Comparison of ENCODE assay signal across 8 cellular contexts in genomic region chr19:49546825-49547565, GRCh38. TPM values are rescaled to one million over a fixed set of nuclear protein-coding genes. Genes with fewer than 3 reads are reported as not detected.
DNase-seq lines count a peak whose midpoint lies in the region; ATAC-seq and TF ChIP-seq lines count a peak whose summit lies in the region.

No MANE protein-coding gene starts in this region.

- no peaks in the 10 kb centered on the region for H3K9me3 ChIP-seq in CD4-positive, CD25-positive, alpha-beta regulatory T cell (ENCODE audit: control insufficient read depth in 2 of 2, low read length in 2 of 2)
- no peaks in the 10 kb centered on the region for H3K9me3 ChIP-seq in HCT116 (ENCODE audit: control insufficient read depth in 1 of 2, insufficient read depth in 1 of 2, low read depth in 1 of 2, low read length in 2 of 2)
- H3K9me3 ChIP-seq in lower lobe of right lung = no peaks in the 10 kb centered on the region
- H3K9me3 ChIP-seq in stomach smooth muscle (ENCODE audit: control insufficient read depth in 2 of 2, low read length in 2 of 2) = no peaks in the 10 kb centered on the region

- H3K9me2 ChIP-seq in HCT116 (ENCODE audit: insufficient read depth) = no peaks in the 10 kb centered on the region

- peaks cover 5 to 50% (median 27%) of the 10 kb centered on the region in 4 donors for H3K4me1 Mint-ChIP-seq in CD4-positive, CD25-positive, alpha-beta regulatory T cell

- peak overlapping the region; percentile 65 for H3K4me3 ChIP-seq in CD4-positive, CD25-positive, alpha-beta regulatory T cell (ENCODE audit: low read depth, low read length)
- H3K4me3 ChIP-seq in HCT116 (replicated peaks in 1 of 2; ENCODE audit: low read depth in 1 of 2, low read length in 2 of 2) = peak overlapping the region; percentile 29 to 45
- H3K4me3 ChIP-seq in lower lobe of right lung = no peak overlapping the region
- H3K4me3 ChIP-seq in stomach smooth muscle (ENCODE audit: low read length in 2 of 2) = peak overlapping the region; percentile 21 to 52

- intact Hi-C loops in HCT116 (cut with micrococcal nuclease) (loop anchor here (1.0 to 5.0 kb wide), 3 partner anchors 44 to 320 kb away; no protein-coding TSS in a partner anchor), lower lobe of right lung (cut with DNase I) (no loop called here)

- TF ChIP-seq CTCF in HCT116 (IDR thresholded peaks at IDR 0.05 in 2 of 3, conservative IDR thresholded peaks at IDR 0.05 in 1 of 3; ENCODE audit: borderline replicate concordance in 1 of 3, insufficient read depth in 1 of 3, low read depth in 2 of 3, low read length in 2 of 3) (peak; percentile 70 to 94 (median 88)), lower lobe of right lung (IDR thresholded peaks at IDR 0.05) (peak; percentile 86)

- H3K79me2 ChIP-seq in HCT116 (ENCODE audit: insufficient read depth, low read length) = no peaks in the 10 kb centered on the region

- peak overlapping the region; percentile 49 for H3K9ac ChIP-seq in HCT116 (ENCODE audit: low read length)
- no peak overlapping the region for H3K9ac ChIP-seq in stomach smooth muscle (ENCODE audit: low read length in 2 of 2)

- H3K4me3 Mint-ChIP-seq in CD4-positive, CD25-positive, alpha-beta regulatory T cell = peak overlapping the region; percentile 5 to 86 (median 78)

- CTCF ChIA-PET in HCT116 (lab: Charles Lee) = interaction anchor here (0.6 to 4.8 kb wide), 27 partner anchors 10 to 348 kb away, joined by 3 to 47 read pairs (median 5); partner anchors contain the start of genes ALDH16A1, FLT3LG, RPS11 and RRAS

- RAD21 ChIA-PET in HCT116 (lab: Charles Lee; ENCODE audit: low non-redundant PET in 1 of 2, low total read pairs in 2 of 2, uncharacterized antibody in 2 of 2, unreplicated experiment in 2 of 2) = interaction anchor here (0.7 to 2.1 kb wide), 8 partner anchors 37 to 125 kb away, joined by 3 to 12 read pairs (median 6); no protein-coding TSS in a partner anchor

- no peaks in the 10 kb centered on the region for H3K36me3 ChIP-seq in CD4-positive, CD25-positive, alpha-beta regulatory T cell (ENCODE audit: control insufficient read depth, insufficient read depth, low read length)
- H3K36me3 ChIP-seq in HCT116 (ENCODE audit: control insufficient read depth in 1 of 2, insufficient read depth in 2 of 2, low read length in 2 of 2) (no peaks in the 10 kb centered on the region), lower lobe of right lung (peaks cover 8% of the 10 kb centered on the region), stomach smooth muscle (ENCODE audit: control insufficient read depth in 2 of 2, insufficient read depth in 2 of 2, low read length in 2 of 2) (no peaks in the 10 kb centered on the region)

- H3K36me3 Mint-ChIP-seq in CD4-positive, CD25-positive, alpha-beta regulatory T cell = peaks cover 3% of the 10 kb centered on the region

- peak; percentile 61 to 82 (median 77) for DNase-seq in CD4-positive, CD25-positive, alpha-beta regulatory T cell
- peak; percentile 85 for DNase-seq in HCT116 (ENCODE audit: low read depth, low spot score)
- DNase-seq in NCI-H460 (ENCODE audit: extremely low read depth, low read depth) = peak; percentile 83
- DNase-seq in activated CD4-positive, alpha-beta T cell treated with anti-CD3 and anti-CD28 coated beads for 24 hours (ENCODE audit: low read depth in 2 of 2) = peak; percentile 38 to 60
- peak; percentile 80 for DNase-seq in ecto neural progenitor cell (ENCODE audit: low spot score)
- no peak for DNase-seq in lower lobe of right lung

- no peaks in the 10 kb centered on the region for H4K20me1 ChIP-seq in HCT116 (ENCODE audit: insufficient read depth)

- H3K4me2 ChIP-seq in HCT116 (ENCODE audit: low read length) = peak overlapping the region; percentile 78

- H3K4me1 ChIP-seq in CD4-positive, CD25-positive, alpha-beta regulatory T cell (ENCODE audit: control insufficient read depth, insufficient read depth, low read length, poor library complexity, severe bottlenecking) = peaks cover 25% of the 10 kb centered on the region
- peaks cover 3 to 14% of the 10 kb centered on the region in 2 experiments; a peak in 3 of 4 replicates for H3K4me1 ChIP-seq in HCT116 (ENCODE audit: control insufficient read depth in 1 of 2, insufficient read depth in 2 of 2, low read length in 2 of 2)
- peaks cover 9% of the 10 kb centered on the region for H3K4me1 ChIP-seq in lower lobe of right lung
- peaks cover 3% of the 10 kb centered on the region for H3K4me1 ChIP-seq in stomach smooth muscle (ENCODE audit: control insufficient read depth, insufficient read depth, low read length)

- H3K9me3 Mint-ChIP-seq in CD4-positive, CD25-positive, alpha-beta regulatory T cell = no peaks in the 10 kb centered on the region

- TF ChIP-seq RAD21 in HCT116 (IDR thresholded peaks at IDR 0.05; ENCODE audit: low read depth) = peak; percentile 92

- H3K27ac ChIP-seq in CD4-positive, CD25-positive, alpha-beta regulatory T cell (ENCODE audit: insufficient read depth, low read length, poor library complexity, severe bottlenecking) = no peak overlapping the region
- H3K27ac ChIP-seq in HCT116 (ENCODE audit: low read depth, low read length) (peak overlapping the region; percentile 53; the same call in 1 of the 2 replicates), lower lobe of right lung (no peak overlapping the region), stomach smooth muscle (ENCODE audit: low read length) (no peak overlapping the region)

- peak overlapping the region; percentile 96 for H2AFZ ChIP-seq in HCT116 (ENCODE audit: low read depth, low read length, poor library complexity, severe bottlenecking)

- TF ChIP-seq POLR2A in HCT116 (IDR thresholded peaks at IDR 0.05; ENCODE audit: borderline replicate concordance, extremely low read depth, insufficient read depth, insufficient read length) = no peak

- H3K27me3 ChIP-seq in CD4-positive, CD25-positive, alpha-beta regulatory T cell (ENCODE audit: control insufficient read depth, insufficient read depth, low read length) = no peaks in the 10 kb centered on the region
- H3K27me3 ChIP-seq in HCT116 (ENCODE audit: insufficient read depth, low read length) (no peaks in the 10 kb centered on the region), lower lobe of right lung (ENCODE audit: low read depth) (no peaks in the 10 kb centered on the region), stomach smooth muscle (ENCODE audit: control insufficient read depth in 1 of 2, insufficient read depth in 2 of 2, low read length in 2 of 2) (no peaks in the 10 kb centered on the region)

- no TSS peak for BruUV-seq in HCT116 (replicated peaks; lab: Mats Ljungman, UMichigan)

- ATAC-seq in CD4-positive, CD25-positive, alpha-beta regulatory T cell (ENCODE audit: low read depth in 2 of 2) = peak; percentile 72 to 79
- peak; percentile 89 for ATAC-seq in HCT116
- peak; percentile 88 to 89 for ATAC-seq in lower lobe of right lung
- ATAC-seq in HG03521 (IDR thresholded peaks at IDR 0.05; ENCODE audit: unreplicated experiment) = no peak

- H3K27me3 Mint-ChIP-seq in CD4-positive, CD25-positive, alpha-beta regulatory T cell = no peaks in the 10 kb centered on the region

- H3K27ac Mint-ChIP-seq in CD4-positive, CD25-positive, alpha-beta regulatory T cell = peak overlapping the region; percentile 1 to 88 (median 68)

- POLR2A ChIA-PET in HCT116 (lab: Charles Lee) = interaction anchor here (0.6 to 1.8 kb wide), 12 partner anchors 36 to 132 kb away, joined by 3 to 7 read pairs (median 4); partner anchors contain the start of genes RPS11 and SCAF1

TF ChIP-seq in HCT116, 20 proteins besides CTCF, POLR2A, EP300 and RAD21 (continues in another document):
- TF ChIP-seq SP1 (IDR thresholded peaks at IDR 0.05; ENCODE audit: low read depth) (no peak), CBX3 (IDR thresholded peaks at IDR 0.05; ENCODE audit: low read depth) (peak; percentile 64; the same call in 1 of the 2 replicates), TCF7L2 (IDR thresholded peaks at IDR 0.05; ENCODE audit: borderline replicate concordance, extremely low read depth, insufficient read depth, insufficient read length) (no peak), MAX (IDR thresholded peaks at IDR 0.05) (no peak)

RNA-seq across cellular contexts. Expression of gene RCN3, which starts 19.2 kb away (rescaled TPM):
- 3.6 TPM for total RNA-seq in CD4-positive, CD25-positive, alpha-beta regulatory T cell
- 1 to 10 TPM; 1.5 to 5.5 (median 2.5) TPM for polyA plus RNA-seq in CD4-positive, CD25-positive, alpha-beta regulatory T cell
- total RNA-seq in HCT116 (2021; ENCODE audit: unreplicated experiment) = 0.39 TPM
- polyA plus RNA-seq in HCT116 (2012) = 0.13 TPM in 1 of 2 replicates, not detected in the other
- total RNA-seq in NCI-H460 (2014; rRNA removed; shearing (Covaris generic)) = 3.1 and 5.6 TPM in 2 replicates
- 6.8 and 9.2 TPM in 2 replicates for polyA plus RNA-seq in NCI-H460 (2014; cell fraction: nucleus; rRNA removed)
- total RNA-seq in lower lobe of right lung = 28.1 TPM

RNA-seq across cellular contexts. Expression of gene NOSIP, which starts 33.4 kb away (rescaled TPM):
- total RNA-seq in CD4-positive, CD25-positive, alpha-beta regulatory T cell = 124 TPM
- polyA plus RNA-seq in CD4-positive, CD25-positive, alpha-beta regulatory T cell = 100 to 1,000 TPM; 262 to 385 (median 285) TPM
- total RNA-seq in HCT116 (2021; ENCODE audit: unreplicated experiment) (133 TPM), lower lobe of right lung (47.2 TPM)
- polyA plus RNA-seq in HCT116 (2012) = 228 and 276 TPM in 2 replicates
- total RNA-seq in NCI-H460 (2014; rRNA removed; shearing (Covaris generic)) = 21.8 and 31.8 TPM in 2 replicates
- polyA plus RNA-seq in NCI-H460 (2014; cell fraction: nucleus; rRNA removed) = 48.7 and 70.3 TPM in 2 replicates

RNA-seq across cellular contexts. Expression of gene PRRG2, which starts 34.1 kb away (rescaled TPM):
- total RNA-seq in CD4-positive, CD25-positive, alpha-beta regulatory T cell = 0.84 TPM
- polyA plus RNA-seq in CD4-positive, CD25-positive, alpha-beta regulatory T cell = not detected
- 6.2 TPM for total RNA-seq in HCT116 (2021; ENCODE audit: unreplicated experiment)
- polyA plus RNA-seq in HCT116 (2012) = 5.3 and 5.5 TPM in 2 replicates
- total RNA-seq in NCI-H460 (2014; rRNA removed; shearing (Covaris generic)) = 0.14 TPM in 1 of 2 replicates, not detected in the other
- polyA plus RNA-seq in NCI-H460 (2014; cell fraction: nucleus; rRNA removed) = 0.11 TPM in 1 of 2 replicates, not detected in the other
- 7.6 TPM for total RNA-seq in lower lobe of right lung

RNA-seq across cellular contexts. Expression of gene FCGRT, which starts 34.5 kb away (rescaled TPM):
- total RNA-seq in CD4-positive, CD25-positive, alpha-beta regulatory T cell = 23.3 TPM
- 10 to 100 TPM; 43.0 to 63.0 (median 49.8) TPM for polyA plus RNA-seq in CD4-positive, CD25-positive, alpha-beta regulatory T cell
- total RNA-seq in HCT116 (2021; ENCODE audit: unreplicated experiment) = 1.8 TPM
- polyA plus RNA-seq in HCT116 (2012) = 1.2 and 2.1 TPM in 2 replicates
- 0.77 TPM in 1 of 2 replicates, not detected in the other for total RNA-seq in NCI-H460 (2014; rRNA removed; shearing (Covaris generic))
- 0.14 and 2.5 TPM in 2 replicates for polyA plus RNA-seq in NCI-H460 (2014; cell fraction: nucleus; rRNA removed)
- 385 TPM for total RNA-seq in lower lobe of right lung

RNA-seq across cellular contexts. Expression of gene PRR12, which starts 44.0 kb away (rescaled TPM):
- total RNA-seq in CD4-positive, CD25-positive, alpha-beta regulatory T cell = 50.2 TPM
- polyA plus RNA-seq in CD4-positive, CD25-positive, alpha-beta regulatory T cell = under 1 TPM; 0.05 to 0.18 (median 0.16) TPM
- total RNA-seq in HCT116 (2021; ENCODE audit: unreplicated experiment) (26.9 TPM), lower lobe of right lung (32.0 TPM)
- polyA plus RNA-seq in HCT116 (2012) = 12.2 and 13.1 TPM in 2 replicates
- total RNA-seq in NCI-H460 (2014; rRNA removed; shearing (Covaris generic)) = 2.1 and 3.0 TPM in 2 replicates
- polyA plus RNA-seq in NCI-H460 (2014; cell fraction: nucleus; rRNA removed) = 1.4 and 1.8 TPM in 2 replicates
